In genomic region chr4:1394554-1395388, GRCh38 we compare ENCODE assay signal across 24 cellular contexts. TPM values are rescaled to one million over a fixed set of nuclear protein-coding genes. Genes with fewer than 3 reads are reported as not detected.
"Had no signal": no experiment of that assay in that cellular context is flagged by ENCODE, and none has a peak within 500 bp of the region (broad histone marks: within the 10 kb centered on the region; RNA-seq: fewer than 3 reads in every experiment).

No MANE protein-coding gene starts in this region.

RNA-seq across cellular contexts. Expression of gene NKX1-1, which starts 11.5 kb away (rescaled TPM):
- total RNA-seq: activated CD4-positive, alpha-beta memory T cell treated with anti-CD3 and anti-CD28 coated beads for 36 hours; activated CD4-positive, alpha-beta T cell treated with anti-CD3 and anti-CD28 coated beads for 36 hours; activated CD4-positive, alpha-beta T cell treated with anti-CD3 and anti-CD28 coated beads, Interleukin-2, amount 10 ng/mL, durations not matched to agents 24 days and 14 days; activated CD8-positive, alpha-beta memory T cell treated with anti-CD3 and anti-CD28 coated beads for 36 hours; activated CD8-positive, alpha-beta memory T cell treated with anti-CD3 and anti-CD28 coated beads, Interleukin-2, amount 10 ng/mL, durations not matched to agents 7 days and 5 days; activated CD8-positive, alpha-beta T cell treated with anti-CD3 and anti-CD28 coated beads, Interleukin-2, amount 10 ng/mL, durations not matched to agents 7 days and 5 days; activated naive CD4-positive, alpha-beta T cell treated with anti-CD3 and anti-CD28 coated beads for 36 hours; activated naive CD4-positive, alpha-beta T cell treated with anti-CD3 and anti-CD28 coated beads, Interleukin-2, amount 50 U/mL, for 72 hours; activated T-helper 1 cell treated with anti-CD3 and anti-CD28 coated beads, Interleukin-12 subunit alpha, Interleukin-12 subunit beta, Interleukin-2, Interleukin-4 antibody, amounts not matched to agents 30 ng/mL and 10 ng/mL and 1 ng/mL, durations not matched to agents 14 hours and 24 hours and 36 hours; activated T-helper 2 cell treated with anti-CD3 and anti-CD28 coated beads, Interferon-gamma antibody, Interleukin-2, Interleukin-4, amounts not matched to agents 10 μg/mL and 5 μg/mL and 100 μg/mL, durations not matched to agents 14 hours and 24 hours and 36 hours; astrocyte; bronchial epithelial cell; colonic mucosa; dermis microvascular lymphatic vessel endothelial cell; endothelial cell of umbilical vein; esophagus squamous epithelium; fibroblast of lung; fibroblast of villous mesenchyme; gastroesophageal sphincter; T-cell; T-helper 2 cell treated with Interferon-gamma antibody and Interleukin-4, amounts not matched to agents 100 ng/mL and 5 ng/mL, for 36 hours had no signal
- polyA plus RNA-seq: adipose tissue, endothelial cell of umbilical vein, esophagus, fibroblast of lung, SK-N-SH had no signal
